In the genomic region with DNA sequence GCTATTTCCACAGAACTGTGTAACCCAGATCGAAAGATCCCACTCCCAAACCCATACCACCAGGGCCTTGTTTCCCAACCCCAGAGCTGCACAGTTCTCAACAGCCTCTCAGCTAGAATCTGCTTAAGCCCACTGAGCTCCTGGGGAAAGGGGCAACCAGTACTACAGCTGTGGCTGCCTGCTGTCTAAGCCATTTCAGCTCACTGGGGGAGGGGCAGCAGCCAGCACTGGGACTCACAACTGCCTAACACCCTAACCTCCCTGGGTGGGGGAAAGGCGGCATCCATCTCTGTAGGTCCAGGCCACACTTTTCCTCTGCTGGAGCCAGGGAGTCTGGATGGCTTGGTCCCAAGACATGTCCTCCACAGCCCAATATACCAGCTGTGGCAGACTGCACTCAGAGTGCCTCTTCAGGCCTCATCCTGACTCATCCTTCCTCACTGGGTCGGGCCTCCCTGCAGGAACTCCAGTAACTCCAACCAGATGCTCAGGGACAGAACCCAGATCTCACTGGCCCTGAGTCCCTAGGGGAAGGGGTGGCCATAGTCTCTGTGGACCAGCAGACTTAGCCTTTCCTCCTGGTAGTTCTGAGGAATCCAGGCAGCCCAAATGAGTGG, we compare ENCODE assay signal across 30 cellular contexts.
DNase-seq lines count a peak whose midpoint lies in the region; TF ChIP-seq lines count a peak whose summit lies in the region.
"Had no signal": no experiment of that assay in that cellular context is flagged by ENCODE, and none has a peak within 500 bp of the region (broad histone marks: within the 10 kb centered on the region; RNA-seq: fewer than 3 reads in every experiment).

No MANE protein-coding gene starts in this region.

- no peaks in the 10 kb centered on the region for H3K9me3 ChIP-seq in GM23248 (ENCODE audit: low read depth)
- H3K9me3 ChIP-seq in WERI-Rb-1 (ENCODE audit: severe bottlenecking) = no peaks in the 10 kb centered on the region
- H3K9me3 ChIP-seq in CD4-positive, alpha-beta memory T cell (ENCODE audit: control insufficient read depth in 1 of 2, low read length in 2 of 2) = no peaks in the 10 kb centered on the region
- H3K9me3 ChIP-seq: esophagus squamous epithelium, mucosa of descending colon, transverse colon had no signal

- H3K36me3 ChIP-seq in GM23248 (ENCODE audit: low read depth) (no peaks in the 10 kb centered on the region), WERI-Rb-1 (no peaks in the 10 kb centered on the region)
- H3K36me3 ChIP-seq in CD4-positive, alpha-beta memory T cell (ENCODE audit: insufficient read depth, low read length) = no peaks in the 10 kb centered on the region
- H3K36me3 ChIP-seq: esophagus squamous epithelium, transverse colon had no signal

- no peak overlapping the region for H3K4me2 ChIP-seq in GM23248 (ENCODE audit: unreplicated experiment)

- no peaks in the 10 kb centered on the region for H4K20me1 ChIP-seq in GM23248 (ENCODE audit: insufficient read depth)

- H3F3A ChIP-seq in GM23248 (ENCODE audit: insufficient read depth) = no peaks in the 10 kb centered on the region

- peaks cover 4% of the 10 kb centered on the region for H3K27me3 Mint-ChIP-seq in type B pancreatic cell
- H3K27me3 Mint-ChIP-seq in CD4-positive, alpha-beta memory T cell = peaks cover 5 to 9% of the 10 kb centered on the region in 2 donors
- H3K27me3 Mint-ChIP-seq: brain had no signal

- peak; percentile 58 for DNase-seq in AG20443 (ENCODE audit: low spot score)
- DNase-seq in GM23248 = peak; percentile 37
- peak; percentile 59 for DNase-seq in WERI-Rb-1
- peak; percentile 54 for DNase-seq in islet precursor cell
- DNase-seq in type B pancreatic cell (ENCODE audit: extremely low spot score, unreplicated experiment) = no peak
- DNase-seq in retina = no peak
- DNase-seq in Ammon's horn (ENCODE audit: low spot score) = no peak
- no peak for DNase-seq in CD4-positive, alpha-beta memory T cell
- DNase-seq: ACHN; activated CD4-positive, alpha-beta T cell treated with anti-CD3 and anti-CD28 coated beads for 36 hours; activated naive CD4-positive, alpha-beta T cell treated with anti-CD3 and anti-CD28 coated beads, Interleukin-2, amount 50 U/mL, for 16 hours; amniotic stem cell; cerebellar nuclear complex; DND-41; esophagus squamous epithelium; HFFc6; immature natural killer cell; left colon; mucosa of descending colon; natural killer cell; NCI-H1048; NCI-H1694; NCI-H510A; PC-3; stimulated activated CD4-positive, alpha-beta T cell treated with anti-CD3 and anti-CD28 coated beads, Interleukin-4, amount 100 ng/mL, for 24 hours; transverse colon had no signal

- intact Hi-C loops in CD4-positive, alpha-beta memory T cell (cut with micrococcal nuclease) = no loop called here

- H3K27me3 ChIP-seq in GM23248 (replicated peaks; ENCODE audit: insufficient read depth) (no peaks in the 10 kb centered on the region), WERI-Rb-1 (ENCODE audit: insufficient read depth, low read depth, severe bottlenecking) (no peaks in the 10 kb centered on the region)
- no peaks in the 10 kb centered on the region for H3K27me3 ChIP-seq in CD4-positive, alpha-beta memory T cell (ENCODE audit: insufficient read depth, low read length)
- H3K27me3 ChIP-seq: esophagus squamous epithelium, transverse colon had no signal

- H3K9ac ChIP-seq in GM23248 = no peak overlapping the region

- H3K9me2 ChIP-seq in GM23248 (ENCODE audit: insufficient read depth) = no peaks in the 10 kb centered on the region

- H3K4me3 ChIP-seq in GM23248 (no peak overlapping the region), WERI-Rb-1 (ENCODE audit: low read depth, low read length) (no peak overlapping the region)
- H3K4me3 ChIP-seq in CD4-positive, alpha-beta memory T cell (ENCODE audit: low read length in 2 of 2) = no peak overlapping the region
- H3K4me3 ChIP-seq: esophagus squamous epithelium, mucosa of descending colon, transverse colon had no signal

- H2AFZ ChIP-seq in GM23248 = no peak overlapping the region

- POLR2A ChIA-PET in CD4-positive, alpha-beta memory T cell (lab: Charles Lee; ENCODE audit: partially characterized antibody) = no interaction called here

- TF ChIP-seq CTCF in WERI-Rb-1 (IDR thresholded peaks at IDR 0.05; ENCODE audit: low read depth, low read length) (no peak), type B pancreatic cell (conservative IDR thresholded peaks at IDR 0.05) (no peak)

- H3K4me3 Mint-ChIP-seq in type B pancreatic cell = no peak overlapping the region
- H3K4me3 Mint-ChIP-seq in CD4-positive, alpha-beta memory T cell = no peak overlapping the region
- H3K4me3 Mint-ChIP-seq: activated CD4-positive, alpha-beta T cell treated with anti-CD3 and anti-CD28 coated beads for 36 hours; brain; HFFc6; immature natural killer cell; natural killer cell; T-helper 2 cell treated with Interferon-gamma antibody and Interleukin-4, amounts not matched to agents 5 μg/mL and 100 μg/mL, for 36 hours had no signal

- no peaks in the 10 kb centered on the region for H3K36me3 Mint-ChIP-seq in type B pancreatic cell
- no peaks in the 10 kb centered on the region for H3K36me3 Mint-ChIP-seq in CD4-positive, alpha-beta memory T cell
- H3K36me3 Mint-ChIP-seq: brain, immature natural killer cell, natural killer cell had no signal

- H3K4me1 Mint-ChIP-seq in type B pancreatic cell (ENCODE audit: unreplicated experiment) = no peaks in the 10 kb centered on the region
- no peaks in the 10 kb centered on the region for H3K4me1 Mint-ChIP-seq in CD4-positive, alpha-beta memory T cell
- H3K4me1 Mint-ChIP-seq: activated CD4-positive, alpha-beta T cell treated with anti-CD3 and anti-CD28 coated beads for 36 hours; brain; immature natural killer cell; natural killer cell had no signal

- CTCF ChIA-PET in CD4-positive, alpha-beta memory T cell (lab: Charles Lee; ENCODE audit: partially characterized antibody) = no interaction called here

- in situ Hi-C loops in GM23248 (cut with MboI) = no loop called here

- H3K27ac ChIP-seq in GM23248 (no peak overlapping the region), WERI-Rb-1 (no peak overlapping the region)
- H3K27ac ChIP-seq in CD4-positive, alpha-beta memory T cell (ENCODE audit: low read depth, low read length) = no peak overlapping the region
- H3K27ac ChIP-seq: C4-2B, esophagus squamous epithelium, transverse colon had no signal

- no peaks in the 10 kb centered on the region for H3K4me1 ChIP-seq in GM23248 (ENCODE audit: insufficient read depth)
- H3K4me1 ChIP-seq in CD4-positive, alpha-beta memory T cell (ENCODE audit: insufficient read depth, low read length) = no peaks in the 10 kb centered on the region
- H3K4me1 ChIP-seq: esophagus squamous epithelium, transverse colon had no signal

- H3K27ac Mint-ChIP-seq in type B pancreatic cell = no peak overlapping the region
- no peak overlapping the region for H3K27ac Mint-ChIP-seq in CD4-positive, alpha-beta memory T cell
- H3K27ac Mint-ChIP-seq: activated CD4-positive, alpha-beta T cell treated with anti-CD3 and anti-CD28 coated beads for 36 hours; activated T-helper 2 cell treated with anti-CD3 and anti-CD28 coated beads, Interferon-gamma antibody, Interleukin-2, Interleukin-4, amounts not matched to agents 10 μg/mL and 5 μg/mL and 100 μg/mL, durations not matched to agents 14 hours and 24 hours and 36 hours; brain; HFFc6; immature natural killer cell; natural killer cell; T-helper 2 cell treated with Interferon-gamma antibody and Interleukin-4, amounts not matched to agents 5 μg/mL and 100 μg/mL, for 36 hours had no signal

- no peaks in the 10 kb centered on the region for H3K79me2 ChIP-seq in GM23248 (ENCODE audit: insufficient read depth)

- no peaks in the 10 kb centered on the region for H3K9me3 Mint-ChIP-seq in type B pancreatic cell
- H3K9me3 Mint-ChIP-seq in CD4-positive, alpha-beta memory T cell = peaks cover 0 to 10% (median 0%) of the 10 kb centered on the region in 8 donors
- H3K9me3 Mint-ChIP-seq: activated T-helper 2 cell treated with anti-CD3 and anti-CD28 coated beads, Interferon-gamma antibody, Interleukin-2, Interleukin-4, amounts not matched to agents 10 μg/mL and 5 μg/mL and 100 μg/mL, durations not matched to agents 14 hours and 24 hours and 36 hours; T-helper 2 cell treated with Interferon-gamma antibody and Interleukin-4, amounts not matched to agents 5 μg/mL and 100 μg/mL, for 36 hours had no signal

- 14 to 28% methylated on average over 3 of the region's 3 CpGs for WGBS in GM23248 (ENCODE audit: low coverage in 1 of 2, low lambda C conversion rate in 2 of 2, missing lambda C conversion rate in 2 of 2), 2 experiments

Comparison
In these comparisons a context has a peak if more than half of its experiments do, and no peak if none do; other contexts are left out.
1. DNase-seq: peak in AG20443 (single experiment), GM23248 (single experiment), WERI-Rb-1 (single experiment) and islet precursor cell (single experiment); none in type B pancreatic cell (single experiment), retina (single experiment), Ammon's horn (single experiment) and CD4-positive, alpha-beta memory T cell (0 of 5).